10 cellular contexts compared by ENCODE assay signal in the genomic region with DNA sequence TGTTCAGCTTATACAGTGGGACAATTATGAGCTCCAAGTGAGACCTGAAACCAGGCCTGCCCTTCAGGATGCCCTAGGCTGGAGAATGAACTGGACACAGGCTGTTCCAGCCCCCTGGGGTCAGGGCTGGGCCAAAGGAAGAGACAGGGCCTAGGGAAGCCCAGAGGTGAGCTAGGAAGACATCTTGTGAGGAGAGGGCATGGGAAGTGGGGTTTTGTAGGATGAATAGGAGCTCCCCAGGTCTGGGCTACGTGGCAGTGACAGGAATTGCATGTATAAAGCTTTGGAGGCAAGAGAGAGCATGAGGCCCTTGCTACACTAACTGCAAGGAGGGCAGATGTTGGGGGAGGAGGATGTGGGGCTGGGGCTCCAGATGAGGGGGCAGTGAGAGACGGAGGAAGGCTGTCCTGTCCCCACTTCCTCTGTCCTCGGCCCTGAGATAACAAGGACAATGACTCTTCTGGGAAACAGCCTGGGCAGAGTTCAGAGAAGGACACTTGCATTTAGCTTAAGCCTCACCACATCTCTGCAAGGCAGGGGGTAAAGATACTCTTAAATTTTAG. TPM values are rescaled to one million over a fixed set of nuclear protein-coding genes. Genes with fewer than 3 reads are reported as not detected.
DNase-seq lines count a peak whose midpoint lies in the region; ATAC-seq, FAIRE-seq and TF ChIP-seq lines count a peak whose summit lies in the region.
"Had no signal": no experiment of that assay in that cellular context is flagged by ENCODE, and none has a peak within 500 bp of the region (broad histone marks: within the 10 kb centered on the region; RNA-seq: fewer than 3 reads in every experiment).

No MANE protein-coding gene starts in this region.

- TF ChIP-seq CTCF in A549 (IDR thresholded peaks at IDR 0.05) (no peak), D721Med (IDR thresholded peaks at IDR 0.05; ENCODE audit: insufficient read depth, missing control alignments) (no peak)

- POLR2A ChIA-PET in A549 (lab: Yijun Ruan, JAX) = no interaction called here

- no peak for TF ChIP-seq POLR2A in A549 (IDR thresholded peaks at IDR 0.05; ENCODE audit: low read length)

- DNase-seq in A549 (ENCODE audit: low read depth in 1 of 2, low spot score in 1 of 2) = no peak
- no peak for DNase-seq in NT2/D1 (ENCODE audit: low read depth, low spot score)
- DNase-seq in 8988T = no peak
- no peak for DNase-seq in DMS53 treated with DMSO at 0.1 percent for 48 hours (lab: John Stamatoyannopoulos, UW; ENCODE audit: unreplicated experiment)
- DNase-seq in D721Med (ENCODE audit: insufficient read length, low spot score) = no peak
- DNase-seq: amygdala; NCI-H187; stimulated activated CD4-positive, alpha-beta T cell treated with anti-CD3 and anti-CD28 coated beads, Interleukin-15, amount 100 ng/mL, for 24 hours; SW 1271 had no signal

- no peak overlapping the region for H3K27ac ChIP-seq in A549
- H3K27ac ChIP-seq in iPS-18a (ENCODE audit: low read length) = no peak overlapping the region

- H3K9me3 ChIP-seq in A549 (no peaks in the 10 kb centered on the region), NT2/D1 (ENCODE audit: insufficient read depth, low read length) (no peaks in the 10 kb centered on the region), iPS-18a (ENCODE audit: control insufficient read depth, low read depth, low read length) (no peaks in the 10 kb centered on the region)

- H3K4me2 ChIP-seq in A549 = 0 out of 3 replicates have a peak overlapping the region, but pooled peaks have one; percentile 84

- TF ChIP-seq RAD21 in A549 (conservative IDR thresholded peaks at IDR 0.05 in 1 of 2, IDR thresholded peaks at IDR 0.05 in 1 of 2) = no peak

- H3K4me1 ChIP-seq in A549 (peaks cover 18% of the 10 kb centered on the region), NT2/D1 (ENCODE audit: insufficient read depth, insufficient read length) (peaks cover 13% of the 10 kb centered on the region), iPS-18a (ENCODE audit: control insufficient read depth, low read depth, low read length) (no peaks in the 10 kb centered on the region)

- H3K36me3 ChIP-seq in NT2/D1 (ENCODE audit: insufficient read depth, insufficient read length, low read length) = peaks cover 38% of the 10 kb centered on the region
- peaks cover 6% of the 10 kb centered on the region for H3K36me3 ChIP-seq in iPS-18a (ENCODE audit: control insufficient read depth, low read depth, low read length)

- ATAC-seq in A549 = no peak

- CTCF ChIA-PET in A549 (lab: Yijun Ruan, JAX) = interaction anchor here (0.8 to 2.6 kb wide), 7 partner anchors 10 to 282 kb away, joined by 3 to 12 read pairs (median 3); no protein-coding TSS in a partner anchor

- H3K4me3 ChIP-seq in A549 (no peak overlapping the region), NT2/D1 (ENCODE audit: insufficient read length, low read depth) (no peak overlapping the region), iPS-18a (ENCODE audit: low read length) (peak overlapping the region; percentile 51)

- WGBS in A549 (ENCODE audit: missing lambda C conversion rate) = 87% methylated on average over 3 of the region's 3 CpGs

- FAIRE-seq in A549 (lab: Jason Lieb, UNC) (no peak), D721Med (lab: Jason Lieb, UNC) (no peak)

- no peak for TF ChIP-seq EP300 in A549 (IDR thresholded peaks at IDR 0.05)

- peaks cover 18% of the 10 kb centered on the region for H3K27me3 ChIP-seq in NT2/D1 (ENCODE audit: insufficient read depth, insufficient read length)
- H3K27me3 ChIP-seq in iPS-18a (ENCODE audit: control insufficient read depth, insufficient read depth, low read length) = peaks cover 15% of the 10 kb centered on the region

- peak overlapping the region; percentile 51 for H3K9ac ChIP-seq in NT2/D1 (ENCODE audit: insufficient read length, low read depth)
- no peak overlapping the region for H3K9ac ChIP-seq in iPS-18a (ENCODE audit: low read length)

TF ChIP-seq in A549, 52 proteins besides CTCF, POLR2A, EP300 and RAD21:
- TF ChIP-seq HOXA7 (CRISPR knock-in tag; IDR thresholded peaks at IDR 0.05) (no peak), CHD2 (IDR thresholded peaks at IDR 0.05; ENCODE audit: low read length, partially characterized antibody) (no peak), POLR2AphosphoS2 (conservative IDR thresholded peaks at IDR 0.05; ENCODE audit: low read length) (no peak), ZSCAN20 (CRISPR knock-in tag; IDR thresholded peaks at IDR 0.05) (no peak), FOSB (CRISPR knock-in tag; IDR thresholded peaks at IDR 0.05) (no peak), KDM5A (IDR thresholded peaks at IDR 0.05) (no peak), NFE2L2 (conservative IDR thresholded peaks at IDR 0.05; ENCODE audit: low read length) (no peak), KDM1A (IDR thresholded peaks at IDR 0.05; ENCODE audit: low read depth) (no peak), CHD4 (IDR thresholded peaks at IDR 0.05; ENCODE audit: borderline replicate concordance) (no peak), BHLHE40 (IDR thresholded peaks at IDR 0.05; ENCODE audit: low read depth, low read length) (no peak)
- TF ChIP-seq, protein P1, sequence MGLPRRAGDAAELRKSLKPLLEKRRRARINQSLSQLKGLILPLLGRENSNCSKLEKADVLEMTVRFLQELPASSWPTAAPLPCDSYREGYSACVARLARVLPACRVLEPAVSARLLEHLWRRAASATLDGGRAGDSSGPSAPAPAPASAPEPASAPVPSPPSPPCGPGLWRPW (IDR thresholded peaks at IDR 0.05) = no peak
- TF ChIP-seq, protein P2, sequence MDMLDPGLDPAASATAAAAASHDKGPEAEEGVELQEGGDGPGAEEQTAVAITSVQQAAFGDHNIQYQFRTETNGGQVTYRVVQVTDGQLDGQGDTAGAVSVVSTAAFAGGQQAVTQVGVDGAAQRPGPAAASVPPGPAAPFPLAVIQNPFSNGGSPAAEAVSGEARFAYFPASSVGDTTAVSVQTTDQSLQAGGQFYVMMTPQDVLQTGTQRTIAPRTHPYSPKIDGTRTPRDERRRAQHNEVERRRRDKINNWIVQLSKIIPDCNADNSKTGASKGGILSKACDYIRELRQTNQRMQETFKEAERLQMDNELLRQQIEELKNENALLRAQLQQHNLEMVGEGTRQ (IDR thresholded peaks at IDR 0.05) = no peak
- TF ChIP-seq, protein P3, sequence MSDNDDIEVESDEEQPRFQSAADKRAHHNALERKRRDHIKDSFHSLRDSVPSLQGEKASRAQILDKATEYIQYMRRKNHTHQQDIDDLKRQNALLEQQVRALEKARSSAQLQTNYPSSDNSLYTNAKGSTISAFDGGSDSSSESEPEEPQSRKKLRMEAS (IDR thresholded peaks at IDR 0.05) = no peak

RNA-seq across cellular contexts. Expression of a gene that starts 1.5 kb away (rescaled TPM):
- polyA plus RNA-seq in A549 (2011; rRNA removed) (0.13 and 0.26 TPM in 2 replicates), A549 (2017; fragmentation: RNase III; extraction: RNeasy Plus Mini Kit Qiagen cat#74134 plus additional on column Dnase treatment) (0.49 to 0.62 TPM (median 0.49 TPM) in 3 replicates)
- 0.59 and 1.00 TPM in 2 replicates for polyA plus RNA-seq in A549 (2012; cell fraction: cytosol; rRNA removed)
- polyA plus RNA-seq in A549 (2012; cell fraction: nucleus; rRNA removed) = 0.91 and 1.0 TPM in 2 replicates
- 0.10 and 0.12 TPM in 2 replicates for polyA minus RNA-seq in A549 (2011; rRNA and poly(A)+ RNA removed)

RNA-seq across cellular contexts. Expression of a gene that starts 18.4 kb away (rescaled TPM):
- polyA plus RNA-seq in A549 (2011; rRNA removed) = 6.4 and 8.3 TPM in 2 replicates
- 21.6 and 28.8 TPM in 2 replicates for polyA plus RNA-seq in A549 (2012; cell fraction: cytosol; rRNA removed)
- polyA plus RNA-seq in A549 (2012; cell fraction: nucleus; rRNA removed) = 44.9 and 67.0 TPM in 2 replicates
- 14.6 to 15.3 TPM (median 14.9 TPM) in 3 replicates for polyA plus RNA-seq in A549 (2017; fragmentation: RNase III; extraction: RNeasy Plus Mini Kit Qiagen cat#74134 plus additional on column Dnase treatment)
- polyA minus RNA-seq in A549 (2011; rRNA and poly(A)+ RNA removed) = 5.4 and 8.2 TPM in 2 replicates

RNA-seq across cellular contexts. Expression of a gene that starts 22.9 kb away (rescaled TPM):
- polyA plus RNA-seq in A549 (2011; rRNA removed) (0.05 and 0.20 TPM in 2 replicates), A549 (2017; fragmentation: RNase III; extraction: RNeasy Plus Mini Kit Qiagen cat#74134 plus additional on column Dnase treatment) (0.07 to 0.15 TPM (median 0.12 TPM) in 3 replicates)
- 0.08 and 0.14 TPM in 2 replicates for polyA plus RNA-seq in A549 (2012; cell fraction: cytosol; rRNA removed)
- 0.15 and 0.16 TPM in 2 replicates for polyA plus RNA-seq in A549 (2012; cell fraction: nucleus; rRNA removed)
- 0.15 and 0.41 TPM in 2 replicates for polyA minus RNA-seq in A549 (2011; rRNA and poly(A)+ RNA removed)

RNA-seq across cellular contexts. Expression of a gene that starts 35.4 kb away (rescaled TPM):
- polyA plus RNA-seq in A549 (2011; rRNA removed) (19.6 and 24.2 TPM in 2 replicates), A549 (2017; fragmentation: RNase III; extraction: RNeasy Plus Mini Kit Qiagen cat#74134 plus additional on column Dnase treatment) (40.0 to 47.1 TPM (median 46.6 TPM) in 3 replicates)
- polyA plus RNA-seq in A549 (2012; cell fraction: cytosol; rRNA removed) = 46.4 and 58.3 TPM in 2 replicates
- 120 and 131 TPM in 2 replicates for polyA plus RNA-seq in A549 (2012; cell fraction: nucleus; rRNA removed)
- 6.6 and 8.4 TPM in 2 replicates for polyA minus RNA-seq in A549 (2011; rRNA and poly(A)+ RNA removed)

RNA-seq across cellular contexts. Expression of a gene that starts 50.8 kb away (rescaled TPM):
- polyA plus RNA-seq in A549 (2011; rRNA removed) = 52.5 and 54.9 TPM in 2 replicates
- polyA plus RNA-seq in A549 (2012; cell fraction: cytosol; rRNA removed) = 123 and 172 TPM in 2 replicates
- 386 and 515 TPM in 2 replicates for polyA plus RNA-seq in A549 (2012; cell fraction: nucleus; rRNA removed)
- 101 to 115 TPM (median 109 TPM) in 3 replicates for polyA plus RNA-seq in A549 (2017; fragmentation: RNase III; extraction: RNeasy Plus Mini Kit Qiagen cat#74134 plus additional on column Dnase treatment)
- polyA minus RNA-seq in A549 (2011; rRNA and poly(A)+ RNA removed) = 45.4 and 59.7 TPM in 2 replicates
